In genomic region chr17:57142925-57143324, GRCh38 we compare ENCODE assay signal across 17 cellular contexts. TPM values are rescaled to one million over a fixed set of nuclear protein-coding genes. Genes with fewer than 3 reads are reported as not detected.
DNase-seq lines count a peak whose midpoint lies in the region; ATAC-seq lines count a peak whose summit lies in the region.
"Had no signal": no experiment of that assay in that cellular context is flagged by ENCODE, and none has a peak within 500 bp of the region (broad histone marks: within the 10 kb centered on the region; RNA-seq: fewer than 3 reads in every experiment).

No MANE protein-coding gene starts in this region.

- H3K27ac ChIP-seq in SJCRH30: peak overlapping the region; percentile 11
- H3K27ac ChIP-seq: neutrophil, sigmoid colon, thoracic aorta had no signal

- DNase-seq in EH (ENCODE audit: low read depth): peak; percentile 35
- DNase-seq in SJCRH30: peak; percentile 57 to 60
- DNase-seq in hepatic stellate cell (ENCODE audit: low spot score): peak; percentile 27
- DNase-seq in sciatic nerve (ENCODE audit: low spot score): no peak
- DNase-seq in stimulated activated CD4-positive, alpha-beta T cell treated with anti-CD3 and anti-CD28 coated beads, Interleukin-4, amount 100 ng/mL, for 24 hours: no peak
- DNase-seq: activated B cell treated with CpG ODN at 0.5 μM for 24 hours, DMS153, NCI-H1105 treated with DMSO at 0.1 percent for 48 hours, NCI-H526 treated with DMSO at 0.1 percent for 48 hours, SHP77, sigmoid colon, T-helper 2 cell had no signal

- H3K36me3 ChIP-seq in SJCRH30: no peaks in the 10 kb centered on the region
- H3K36me3 ChIP-seq: neutrophil, sigmoid colon, thoracic aorta had no signal

- peak; percentile 52 for ATAC-seq in sciatic nerve
- no peak for ATAC-seq in GM18867 (IDR thresholded peaks at IDR 0.05; ENCODE audit: unreplicated experiment)
- no peak for ATAC-seq in GM21515 (IDR thresholded peaks at IDR 0.05; ENCODE audit: unreplicated experiment)
- ATAC-seq in HG02840 (IDR thresholded peaks at IDR 0.05; ENCODE audit: low FRiP score, unreplicated experiment): no peak

- no peaks in the 10 kb centered on the region for H3K9me3 ChIP-seq in SJCRH30 (replicated peaks)
- H3K9me3 ChIP-seq: neutrophil, sigmoid colon, thoracic aorta had no signal

- H3K4me3 ChIP-seq in SJCRH30: no peak overlapping the region
- H3K4me3 ChIP-seq: sigmoid colon, thoracic aorta had no signal

- no peaks in the 10 kb centered on the region for H3K27me3 ChIP-seq in SJCRH30
- H3K27me3 ChIP-seq: neutrophil, sigmoid colon had no signal

- intact Hi-C loops in sciatic nerve (cut with DNase I): loop anchor here (5.0 kb wide), 1 partner anchor 139 kb away; no protein-coding TSS in a partner anchor

- H3K4me1 ChIP-seq in SJCRH30: peaks cover 18% of the 10 kb centered on the region
- H3K4me1 ChIP-seq: sigmoid colon had no signal

RNA-seq across cellular contexts. Expression of gene AKAP1, which starts 57.9 kb away (rescaled TPM):
- 20.1 and 22.2 TPM in 2 replicates for total RNA-seq in SJCRH30 (2014; rRNA removed; shearing (Covaris generic))
- total RNA-seq in sciatic nerve: 25.3 TPM

Comparison
In these comparisons a context has a peak if more than half of its experiments do, and no peak if none do; other contexts are left out.
1. DNase-seq: peak in EH (single experiment), SJCRH30 (2 of 2) and hepatic stellate cell (single experiment); none in sciatic nerve (single experiment) and stimulated activated CD4-positive, alpha-beta T cell treated with anti-CD3 and anti-CD28 coated beads, Interleukin-4, amount 100 ng/mL, for 24 hours (single experiment).